10 cellular contexts compared by ENCODE assay signal in genomic region chr12:40158592-40159111, GRCh38. TPM values are rescaled to one million over a fixed set of nuclear protein-coding genes. Genes with fewer than 3 reads are reported as not detected.
DNase-seq lines count a peak whose midpoint lies in the region; ATAC-seq and TF ChIP-seq lines count a peak whose summit lies in the region.
"Had no signal": no experiment of that assay in that cellular context is flagged by ENCODE, and none has a peak within 500 bp of the region (broad histone marks: within the 10 kb centered on the region; RNA-seq: fewer than 3 reads in every experiment).

No MANE protein-coding gene starts in this region.

- H3K4me3 Mint-ChIP-seq in osteocyte (ENCODE audit: unreplicated experiment), result no peak overlapping the region
- H3K4me3 Mint-ChIP-seq in naive thymus-derived CD8-positive, alpha-beta T cell, result no peak overlapping the region
- H3K4me3 Mint-ChIP-seq: brain had no signal

- peaks cover 6% of the 10 kb centered on the region for H3K27me3 Mint-ChIP-seq in osteocyte (ENCODE audit: unreplicated experiment)
- H3K27me3 Mint-ChIP-seq in naive thymus-derived CD8-positive, alpha-beta T cell, result peaks cover 6 to 28% (median 10%) of the 10 kb centered on the region in 5 donors

- TF ChIP-seq CTCF in fibroblast of mammary gland (conservative IDR thresholded peaks at IDR 0.05; ENCODE audit: control insufficient read depth, insufficient read depth, low read depth, low read length) (no peak), osteocyte (IDR thresholded peaks at IDR 0.05) (no peak)

- peak; percentile 62 for ATAC-seq in GM21528 (IDR thresholded peaks at IDR 0.05; ENCODE audit: low FRiP score, unreplicated experiment)
- no peak for ATAC-seq in naive thymus-derived CD8-positive, alpha-beta T cell

- H3K4me1 Mint-ChIP-seq in osteocyte (ENCODE audit: unreplicated experiment), result no peaks in the 10 kb centered on the region
- H3K4me1 Mint-ChIP-seq in naive thymus-derived CD8-positive, alpha-beta T cell, result peaks cover 0 to 22% (median 0%) of the 10 kb centered on the region in 4 donors

- H3K4me3 ChIP-seq in fibroblast of mammary gland (ENCODE audit: control insufficient read depth, low read depth, low read length), result no peak overlapping the region
- H3K4me3 ChIP-seq: psoas muscle had no signal

- no peaks in the 10 kb centered on the region for H3K36me3 Mint-ChIP-seq in osteocyte (ENCODE audit: unreplicated experiment)
- H3K36me3 Mint-ChIP-seq in naive thymus-derived CD8-positive, alpha-beta T cell, result peaks cover 0 to 5% (median 0%) of the 10 kb centered on the region in 3 donors
- H3K36me3 Mint-ChIP-seq: brain had no signal

- H3K9me3 Mint-ChIP-seq in osteocyte (ENCODE audit: unreplicated experiment), result peaks cover 7% of the 10 kb centered on the region
- H3K9me3 Mint-ChIP-seq in naive thymus-derived CD8-positive, alpha-beta T cell, result peaks cover 0 to 23% (median 7%) of the 10 kb centered on the region in 9 donors

- POLR2A ChIA-PET in naive thymus-derived CD8-positive, alpha-beta T cell (lab: Charles Lee), result no interaction called here

- DNase-seq in Ammon's horn (ENCODE audit: low spot score) (peak; percentile 29), MV-4-11 (lab: John Stamatoyannopoulos, UW) (peak; percentile 93), fibroblast of mammary gland (ENCODE audit: low read depth) (peak; percentile 71), SK-N-DZ (ENCODE audit: low spot score) (no peak), osteocyte (ENCODE audit: extremely low spot score, unreplicated experiment) (no peak), germinal center (ENCODE audit: low spot score) (no peak)
- DNase-seq in naive thymus-derived CD8-positive, alpha-beta T cell, result no peak
- DNase-seq: psoas muscle had no signal

- no peak overlapping the region for H3K27ac Mint-ChIP-seq in osteocyte (ENCODE audit: unreplicated experiment)
- H3K27ac Mint-ChIP-seq in naive thymus-derived CD8-positive, alpha-beta T cell, result no peak overlapping the region

RNA-seq across cellular contexts. Expression of gene SLC2A13, which starts 52.8 kb away (rescaled TPM):
- 6.2 and 8.6 TPM in 2 replicates for polyA plus RNA-seq in SK-N-DZ (2014; cell fraction: cytosol; rRNA removed)
- polyA plus RNA-seq in SK-N-DZ (2014; cell fraction: nucleus; rRNA removed), result 8.0 and 8.3 TPM in 2 replicates
- 6.9 and 7.1 TPM in 2 replicates for total RNA-seq in osteocyte
- 1 to 10 TPM; 7.3 to 7.6 TPM for total RNA-seq in naive thymus-derived CD8-positive, alpha-beta T cell
- polyA plus RNA-seq in naive thymus-derived CD8-positive, alpha-beta T cell, result 1 to 10 TPM; 1.4 to 1.6 (median 1.6) TPM

Comparison
In these comparisons a context has a peak if more than half of its experiments do, and no peak if none do; other contexts are left out.
1. DNase-seq: peak in Ammon's horn (single experiment), MV-4-11 (single experiment) and fibroblast of mammary gland (single experiment); none in SK-N-DZ (single experiment), osteocyte (single experiment), naive thymus-derived CD8-positive, alpha-beta T cell (0 of 10) and germinal center (single experiment).